Comparison of ENCODE assay signal across 15 cellular contexts in the genomic region with DNA sequence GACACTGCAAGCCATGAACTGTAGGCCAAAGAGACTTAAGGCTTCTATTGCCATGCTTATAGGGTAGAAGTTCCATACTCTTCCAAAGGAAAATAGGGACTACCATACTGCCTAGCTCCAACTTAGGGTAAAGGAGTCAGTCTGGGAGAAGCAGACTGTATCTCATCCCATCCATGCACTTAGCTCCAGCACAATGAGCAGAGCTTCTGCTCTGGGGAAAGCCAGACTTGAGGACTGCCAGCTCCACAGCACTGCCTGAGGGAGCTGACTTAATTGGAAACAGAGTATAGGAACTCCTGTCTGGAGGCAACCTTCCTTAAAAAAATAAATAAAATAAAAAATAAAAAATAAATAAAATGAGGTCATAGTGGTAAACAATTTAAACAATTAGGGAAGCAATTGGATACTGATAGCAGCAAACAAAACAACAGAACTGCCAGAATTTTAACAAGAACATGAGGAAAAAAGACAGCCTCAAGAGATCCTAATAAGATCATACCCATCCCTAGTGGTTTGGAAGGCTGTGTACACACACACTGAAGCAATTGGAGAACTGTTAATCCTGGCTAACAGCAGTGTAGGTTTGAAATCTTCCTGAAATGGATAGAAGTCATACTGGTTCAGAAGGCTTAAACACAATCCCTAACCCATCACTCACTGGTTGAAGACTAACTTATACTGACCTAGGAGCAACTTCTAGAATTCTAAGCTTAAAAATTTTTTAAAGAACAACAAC.
"Had no signal": no experiment of that assay in that cellular context is flagged by ENCODE, and none has a peak within 500 bp of the region (broad histone marks: within the 10 kb centered on the region; RNA-seq: fewer than 3 reads in every experiment).

No MANE protein-coding gene starts in this region.

- H3K4me3 ChIP-seq: adrenal gland, coronary artery, heart right ventricle, mucosa of descending colon had no signal

- H3K9me3 ChIP-seq: adrenal gland, mucosa of descending colon had no signal

- H3K36me3 ChIP-seq: adrenal gland, heart right ventricle had no signal

- H3K27me3 ChIP-seq: adrenal gland, foreskin keratinocyte, heart right ventricle had no signal

- DNase-seq: activated CD4-positive, alpha-beta T cell treated with anti-CD3 and anti-CD28 coated beads for 48 hours; activated naive CD4-positive, alpha-beta T cell treated with anti-CD3 and anti-CD28 coated beads for 36 hours; adrenal gland; central memory CD4-positive, alpha-beta T cell; effector memory CD4-positive, alpha-beta T cell; foreskin keratinocyte; heart right ventricle; islet precursor cell; mammary epithelial cell; mucosa of descending colon; stimulated activated CD4-positive, alpha-beta T cell treated with anti-CD3 and anti-CD28 coated beads, Interleukin-12 subunit alpha, Interleukin-12 subunit beta, amount 100 ng/mL, for 4 hours; stimulated activated naive CD8-positive, alpha-beta T cell treated with anti-CD3 and anti-CD28 coated beads, Interleukin-15, Interleukin-2, amounts not matched to agents 100 U/mL and 50 U/mL, for 24 hours had no signal

- H3K27ac ChIP-seq: adrenal gland, coronary artery, foreskin keratinocyte, heart right ventricle had no signal

- ATAC-seq: foreskin keratinocyte; heart right ventricle; left lobe of liver; mucosa of descending colon; stimulated activated naive CD8-positive, alpha-beta T cell treated with anti-CD3 and anti-CD28 coated beads, Interleukin-15, Interleukin-2, amounts not matched to agents 100 U/mL and 50 U/mL, for 24 hours; WTC11 had no signal

- H3K4me1 ChIP-seq: adrenal gland, foreskin keratinocyte had no signal
